ENCODE assay signal across 1 cellular context in the genomic region with DNA sequence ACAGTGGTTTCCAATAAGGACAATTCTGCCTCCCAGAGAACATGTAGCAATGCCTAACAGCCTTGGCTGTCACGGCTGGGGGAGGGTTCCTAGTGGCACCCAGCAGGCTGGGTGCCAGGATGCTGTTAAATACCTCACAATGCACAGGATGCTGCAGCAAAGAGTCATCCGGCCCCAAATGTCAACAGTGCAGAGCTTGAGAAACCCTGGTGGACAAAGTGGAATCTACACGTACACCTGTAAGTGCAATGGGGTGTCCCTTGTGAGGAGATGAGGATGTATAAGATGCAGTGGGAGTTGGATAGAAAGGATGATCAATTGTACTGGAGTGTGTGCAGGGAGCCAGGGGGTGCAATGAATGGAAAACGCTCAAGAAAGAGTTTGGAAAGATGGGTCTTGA.
TF ChIP-seq lines count a peak whose summit lies in the region.

No MANE protein-coding gene starts in this region.

TF ChIP-seq in liver, 16 proteins besides CTCF, POLR2A, EP300 and RAD21 (continued from another document):
- TF ChIP-seq, protein P1, sequence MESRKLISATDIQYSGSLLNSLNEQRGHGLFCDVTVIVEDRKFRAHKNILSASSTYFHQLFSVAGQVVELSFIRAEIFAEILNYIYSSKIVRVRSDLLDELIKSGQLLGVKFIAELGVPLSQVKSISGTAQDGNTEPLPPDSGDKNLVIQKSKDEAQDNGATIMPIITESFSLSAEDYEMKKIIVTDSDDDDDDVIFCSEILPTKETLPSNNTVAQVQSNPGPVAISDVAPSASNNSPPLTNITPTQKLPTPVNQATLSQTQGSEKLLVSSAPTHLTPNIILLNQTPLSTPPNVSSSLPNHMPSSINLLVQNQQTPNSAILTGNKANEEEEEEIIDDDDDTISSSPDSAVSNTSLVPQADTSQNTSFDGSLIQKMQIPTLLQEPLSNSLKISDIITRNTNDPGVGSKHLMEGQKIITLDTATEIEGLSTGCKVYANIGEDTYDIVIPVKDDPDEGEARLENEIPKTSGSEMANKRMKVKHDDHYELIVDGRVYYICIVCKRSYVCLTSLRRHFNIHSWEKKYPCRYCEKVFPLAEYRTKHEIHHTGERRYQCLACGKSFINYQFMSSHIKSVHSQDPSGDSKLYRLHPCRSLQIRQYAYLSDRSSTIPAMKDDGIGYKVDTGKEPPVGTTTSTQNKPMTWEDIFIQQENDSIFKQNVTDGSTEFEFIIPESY (IDR thresholded peaks at IDR 0.05): no peak
- TF ChIP-seq FOXA2 (IDR thresholded peaks at IDR 0.05) (no peak), NR2F2 (IDR thresholded peaks at IDR 0.05) (no peak), HNF4A (conservative IDR thresholded peaks at IDR 0.05) (peak in 1 of 2 donors; percentile 48), FOXA1 (IDR thresholded peaks at IDR 0.05) (peak; percentile 33), JUND (IDR thresholded peaks at IDR 0.05) (no peak), RXRA (IDR thresholded peaks at IDR 0.05) (peak in 1 of 2 donors; percentile 59)
